In the genomic region with DNA sequence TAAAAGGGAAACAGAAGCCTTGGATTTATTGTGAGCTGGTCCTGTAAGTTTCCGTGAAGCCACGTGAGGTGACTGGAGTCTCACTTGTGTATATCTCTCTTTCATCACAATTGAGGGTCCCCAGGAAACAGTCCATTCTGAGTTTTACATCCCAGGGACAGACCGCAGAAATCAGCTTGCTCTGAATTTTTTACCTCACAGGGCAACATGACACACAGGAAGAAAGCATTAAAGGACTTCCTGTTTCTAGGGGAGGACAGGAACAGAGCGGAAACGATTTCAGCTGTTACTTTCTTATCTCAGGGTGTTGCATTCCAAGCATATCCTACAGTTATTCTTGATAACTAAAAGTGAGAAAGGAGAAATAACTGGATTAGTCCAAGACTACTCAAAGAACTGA, we compare ENCODE assay signal across 11 cellular contexts.
A peak's percentile ranks its signal among the peaks of the same experiment; 100 is the strongest.
DNase-seq lines count a peak whose midpoint lies in the region; ATAC-seq lines count a peak whose summit lies in the region.
"Had no signal": no experiment of that assay in that cellular context is flagged by ENCODE, and none has a peak within 500 bp of the region (broad histone marks: within the 10 kb centered on the region; RNA-seq: fewer than 3 reads in every experiment).

No MANE protein-coding gene starts in this region.

- no peaks in the 10 kb centered on the region for H3K27me3 Mint-ChIP-seq in naive thymus-derived CD4-positive, alpha-beta T cell

- no peak overlapping the region for H3K27ac ChIP-seq in naive thymus-derived CD4-positive, alpha-beta T cell (ENCODE audit: low read depth, low read length)

- peak; percentile 59 for DNase-seq in SKM-1 treated with dmso at 0.1 percent for 144 hours (lab: John Stamatoyannopoulos, UW; ENCODE audit: unreplicated experiment)
- peak in 2 of 9 donors; percentile 0 to 10 for DNase-seq in naive thymus-derived CD4-positive, alpha-beta T cell
- no peak for DNase-seq in anterior cingulate cortex (lab: John Stamatoyannopoulos, UW)
- DNase-seq in NCI-H446 (lab: John Stamatoyannopoulos, UW) = no peak
- DNase-seq: activated CD4-positive, CD25-positive, alpha-beta regulatory T cell; activated effector memory CD4-positive, alpha-beta T cell treated with Interleukin-2 at 50 U/mL for 16 hours; NCI-H345 had no signal

- no peaks in the 10 kb centered on the region for H3K36me3 ChIP-seq in naive thymus-derived CD4-positive, alpha-beta T cell (ENCODE audit: control insufficient read depth in 2 of 3, insufficient read depth in 3 of 3, low read length in 3 of 3)

- ATAC-seq in GM18870 (IDR thresholded peaks at IDR 0.05; ENCODE audit: unreplicated experiment) (peak; percentile 75), HG03139 (IDR thresholded peaks at IDR 0.05; ENCODE audit: unreplicated experiment) (peak; percentile 65), GM19463 (IDR thresholded peaks at IDR 0.05; ENCODE audit: unreplicated experiment) (no peak)
- ATAC-seq in naive thymus-derived CD4-positive, alpha-beta T cell = no peak
- ATAC-seq: esophagus mucosa had no signal

- H3K27me3 ChIP-seq in naive thymus-derived CD4-positive, alpha-beta T cell (ENCODE audit: control insufficient read depth in 2 of 2, insufficient read depth in 2 of 2, low read length in 2 of 2) = no peaks in the 10 kb centered on the region

- no peaks in the 10 kb centered on the region for H3K9me3 ChIP-seq in naive thymus-derived CD4-positive, alpha-beta T cell (ENCODE audit: control insufficient read depth in 2 of 3, low read length in 3 of 3)

- H3K9me3 Mint-ChIP-seq in naive thymus-derived CD4-positive, alpha-beta T cell = peaks cover 0 to 7% (median 0%) of the 10 kb centered on the region in 11 donors

- H3K4me1 ChIP-seq in naive thymus-derived CD4-positive, alpha-beta T cell (ENCODE audit: control insufficient read depth in 2 of 2, insufficient read depth in 2 of 2, low read length in 2 of 2) = no peaks in the 10 kb centered on the region

- CTCF ChIA-PET in naive thymus-derived CD4-positive, alpha-beta T cell (lab: Charles Lee) = no interaction called here

- peaks cover 0 to 22% (median 5%) of the 10 kb centered on the region in 7 donors for H3K4me1 Mint-ChIP-seq in naive thymus-derived CD4-positive, alpha-beta T cell

- intact Hi-C loops in naive thymus-derived CD4-positive, alpha-beta T cell (cut with micrococcal nuclease) = no loop called here

- H3K4me3 Mint-ChIP-seq in naive thymus-derived CD4-positive, alpha-beta T cell = peak overlapping the region in 7 of 10 donors; percentile 21 to 61 (median 45)

- POLR2A ChIA-PET in naive thymus-derived CD4-positive, alpha-beta T cell (lab: Charles Lee) = no interaction called here

- no peak overlapping the region for H3K4me3 ChIP-seq in naive thymus-derived CD4-positive, alpha-beta T cell (ENCODE audit: low read length)

- peaks cover 0 to 4% (median 0%) of the 10 kb centered on the region in 5 donors for H3K36me3 Mint-ChIP-seq in naive thymus-derived CD4-positive, alpha-beta T cell

- H3K27ac Mint-ChIP-seq in naive thymus-derived CD4-positive, alpha-beta T cell = peak overlapping the region in 1 of 9 donors; percentile 70

Comparison
In these comparisons a context has a peak if more than half of its experiments do, and no peak if none do; other contexts are left out.
1. ATAC-seq: peak in GM18870 (single experiment) and HG03139 (single experiment); none in naive thymus-derived CD4-positive, alpha-beta T cell (single experiment) and GM19463 (single experiment).